In genomic region chr17:18256351-18256750, GRCh38 we compare ENCODE assay signal across 1 cellular context.
A peak's percentile ranks its signal among the peaks of the same experiment; 100 is the strongest.
TF ChIP-seq lines count a peak whose summit lies in the region.

No MANE protein-coding gene starts in this region.

TF ChIP-seq in HepG2, 621 proteins besides CTCF, POLR2A, EP300 and RAD21:
- TF ChIP-seq, protein P1, sequence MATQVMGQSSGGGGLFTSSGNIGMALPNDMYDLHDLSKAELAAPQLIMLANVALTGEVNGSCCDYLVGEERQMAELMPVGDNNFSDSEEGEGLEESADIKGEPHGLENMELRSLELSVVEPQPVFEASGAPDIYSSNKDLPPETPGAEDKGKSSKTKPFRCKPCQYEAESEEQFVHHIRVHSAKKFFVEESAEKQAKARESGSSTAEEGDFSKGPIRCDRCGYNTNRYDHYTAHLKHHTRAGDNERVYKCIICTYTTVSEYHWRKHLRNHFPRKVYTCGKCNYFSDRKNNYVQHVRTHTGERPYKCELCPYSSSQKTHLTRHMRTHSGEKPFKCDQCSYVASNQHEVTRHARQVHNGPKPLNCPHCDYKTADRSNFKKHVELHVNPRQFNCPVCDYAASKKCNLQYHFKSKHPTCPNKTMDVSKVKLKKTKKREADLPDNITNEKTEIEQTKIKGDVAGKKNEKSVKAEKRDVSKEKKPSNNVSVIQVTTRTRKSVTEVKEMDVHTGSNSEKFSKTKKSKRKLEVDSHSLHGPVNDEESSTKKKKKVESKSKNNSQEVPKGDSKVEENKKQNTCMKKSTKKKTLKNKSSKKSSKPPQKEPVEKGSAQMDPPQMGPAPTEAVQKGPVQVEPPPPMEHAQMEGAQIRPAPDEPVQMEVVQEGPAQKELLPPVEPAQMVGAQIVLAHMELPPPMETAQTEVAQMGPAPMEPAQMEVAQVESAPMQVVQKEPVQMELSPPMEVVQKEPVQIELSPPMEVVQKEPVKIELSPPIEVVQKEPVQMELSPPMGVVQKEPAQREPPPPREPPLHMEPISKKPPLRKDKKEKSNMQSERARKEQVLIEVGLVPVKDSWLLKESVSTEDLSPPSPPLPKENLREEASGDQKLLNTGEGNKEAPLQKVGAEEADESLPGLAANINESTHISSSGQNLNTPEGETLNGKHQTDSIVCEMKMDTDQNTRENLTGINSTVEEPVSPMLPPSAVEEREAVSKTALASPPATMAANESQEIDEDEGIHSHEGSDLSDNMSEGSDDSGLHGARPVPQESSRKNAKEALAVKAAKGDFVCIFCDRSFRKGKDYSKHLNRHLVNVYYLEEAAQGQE (IDR thresholded peaks at IDR 0.05; ENCODE audit: borderline replicate concordance in 1 of 2, low read depth in 1 of 2, low read length in 2 of 2) = peak; percentile 34 to 82
- no peak for TF ChIP-seq ZNF441 (CRISPR knock-in tag; IDR thresholded peaks at IDR 0.05; ENCODE audit: borderline replicate concordance)
TF ChIP-seq in HepG2: peak in this region for 1.
